Comparison of ENCODE assay signal across 8 cellular contexts in the genomic region with DNA sequence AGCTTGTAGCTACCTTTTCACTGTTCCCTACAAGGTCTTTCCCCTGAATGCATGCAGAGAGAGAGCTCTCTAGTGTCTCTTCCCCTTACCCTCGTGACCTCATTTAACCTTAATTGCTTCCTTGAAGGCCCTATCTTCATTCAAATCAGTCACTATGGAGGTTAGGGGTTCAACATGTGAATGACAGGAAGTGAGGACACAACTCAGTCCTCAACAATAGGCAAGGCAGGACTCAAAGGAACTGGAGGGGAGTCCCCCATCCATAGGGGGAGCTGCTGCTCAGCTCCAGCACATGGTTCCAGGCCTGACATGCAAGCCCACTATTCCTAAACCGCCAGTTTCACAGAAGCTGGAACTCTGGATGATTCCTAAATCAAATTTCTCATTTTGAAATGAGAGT. TPM values are rescaled to one million over a fixed set of nuclear protein-coding genes. Genes with fewer than 3 reads are reported as not detected.
DNase-seq lines count a peak whose midpoint lies in the region; ATAC-seq, FAIRE-seq and TF ChIP-seq lines count a peak whose summit lies in the region.

No MANE protein-coding gene starts in this region.

- no peak overlapping the region for H3K27ac ChIP-seq in dorsolateral prefrontal cortex

- H3K27ac Mint-ChIP-seq in activated naive CD4-positive, alpha-beta T cell treated with anti-CD3 and anti-CD28 coated beads, Interleukin-2, amount 50 U/mL, for 72 hours = peak overlapping the region in 1 of 2 donors; percentile 41
- no peak overlapping the region for H3K27ac Mint-ChIP-seq in activated CD4-positive, alpha-beta memory T cell treated with anti-CD3 and anti-CD28 coated beads, Interleukin-2, amount 10 ng/mL, durations not matched to agents 7 days and 5 days
- H3K27ac Mint-ChIP-seq in osteocyte (ENCODE audit: unreplicated experiment) = no peak overlapping the region

- peak; percentile 47 to 54 for ATAC-seq in activated naive CD4-positive, alpha-beta T cell treated with anti-CD3 and anti-CD28 coated beads, Interleukin-2, amount 50 U/mL, for 72 hours
- ATAC-seq in HG03457 (IDR thresholded peaks at IDR 0.05; ENCODE audit: unreplicated experiment) = peak; percentile 72

- FAIRE-seq in HTR-8/SVneo (lab: Jason Lieb, UNC) = no peak
- FAIRE-seq in frontal cortex (lab: Jason Lieb, UNC) = no peak

- POLR2A ChIA-PET in activated CD4-positive, alpha-beta memory T cell treated with anti-CD3 and anti-CD28 coated beads, Interleukin-2, amount 10 ng/mL, durations not matched to agents 7 days and 5 days (lab: Charles Lee) = interaction anchor here (0.9 to 1.3 kb wide), 2 partner anchors 10 to 85 kb away, joined by 3 read pairs; no protein-coding TSS in a partner anchor

- CTCF ChIA-PET in activated CD4-positive, alpha-beta memory T cell treated with anti-CD3 and anti-CD28 coated beads, Interleukin-2, amount 10 ng/mL, durations not matched to agents 7 days and 5 days (lab: Charles Lee) = interaction anchor here (1.1 to 1.4 kb wide), 3 partner anchors 162 to 316 kb away, joined by 4 to 6 read pairs (median 5); no protein-coding TSS in a partner anchor

- TF ChIP-seq CTCF in osteocyte (IDR thresholded peaks at IDR 0.05) (peak; percentile 25), dorsolateral prefrontal cortex (IDR thresholded peaks at IDR 0.05 in 54 of 56, conservative IDR thresholded peaks at IDR 0.05 in 2 of 56; ENCODE audit: low read depth in 1 of 56, partially characterized antibody in 56 of 56) (peak in 11 of 56 donors; percentile 9 to 31 (median 28))

- no peak for DNase-seq in activated naive CD4-positive, alpha-beta T cell treated with anti-CD3 and anti-CD28 coated beads, Interleukin-2, amount 50 U/mL, for 72 hours (ENCODE audit: low spot score in 2 of 2)
- no peak for DNase-seq in activated naive CD4-positive, alpha-beta T cell treated with anti-CD3 and anti-CD28 coated beads, Interleukin-2, amount 50 U/mL, for 16 hours
- DNase-seq in activated CD4-positive, alpha-beta memory T cell treated with anti-CD3 and anti-CD28 coated beads, Interleukin-2, amount 10 ng/mL, durations not matched to agents 7 days and 5 days = peak; percentile 30
- DNase-seq in osteocyte (ENCODE audit: extremely low spot score, unreplicated experiment) (no peak), dorsolateral prefrontal cortex (no peak), HTR-8/SVneo (ENCODE audit: insufficient read length, low spot score) (no peak), frontal cortex (ENCODE audit: low spot score in 2 of 2) (no peak)

- H3K9me3 Mint-ChIP-seq in activated naive CD4-positive, alpha-beta T cell treated with anti-CD3 and anti-CD28 coated beads, Interleukin-2, amount 50 U/mL, for 72 hours = no peaks in the 10 kb centered on the region
- H3K9me3 Mint-ChIP-seq in activated CD4-positive, alpha-beta memory T cell treated with anti-CD3 and anti-CD28 coated beads, Interleukin-2, amount 10 ng/mL, durations not matched to agents 7 days and 5 days = no peaks in the 10 kb centered on the region
- no peaks in the 10 kb centered on the region for H3K9me3 Mint-ChIP-seq in osteocyte (ENCODE audit: unreplicated experiment)

- H3K27me3 ChIP-seq in dorsolateral prefrontal cortex = peaks cover 0 to 7% (median 0%) of the 10 kb centered on the region in 45 donors

- peaks cover 16% of the 10 kb centered on the region for H3K27me3 Mint-ChIP-seq in activated CD4-positive, alpha-beta memory T cell treated with anti-CD3 and anti-CD28 coated beads, Interleukin-2, amount 10 ng/mL, durations not matched to agents 7 days and 5 days
- no peaks in the 10 kb centered on the region for H3K27me3 Mint-ChIP-seq in osteocyte (ENCODE audit: unreplicated experiment)

- H3K36me3 Mint-ChIP-seq in activated naive CD4-positive, alpha-beta T cell treated with anti-CD3 and anti-CD28 coated beads, Interleukin-2, amount 50 U/mL, for 72 hours = no peaks in the 10 kb centered on the region
- H3K36me3 Mint-ChIP-seq in activated CD4-positive, alpha-beta memory T cell treated with anti-CD3 and anti-CD28 coated beads, Interleukin-2, amount 10 ng/mL, durations not matched to agents 7 days and 5 days (ENCODE audit: low read depth) = no peaks in the 10 kb centered on the region
- no peaks in the 10 kb centered on the region for H3K36me3 Mint-ChIP-seq in osteocyte (ENCODE audit: unreplicated experiment)

- H3K4me3 ChIP-seq in dorsolateral prefrontal cortex = no peak overlapping the region

- H3K4me3 Mint-ChIP-seq in activated CD4-positive, alpha-beta memory T cell treated with anti-CD3 and anti-CD28 coated beads, Interleukin-2, amount 10 ng/mL, durations not matched to agents 7 days and 5 days = no peak overlapping the region
- no peak overlapping the region for H3K4me3 Mint-ChIP-seq in osteocyte (ENCODE audit: unreplicated experiment)

- H3K4me1 Mint-ChIP-seq in activated CD4-positive, alpha-beta memory T cell treated with anti-CD3 and anti-CD28 coated beads, Interleukin-2, amount 10 ng/mL, durations not matched to agents 7 days and 5 days = peaks cover 17% of the 10 kb centered on the region
- peaks cover 22% of the 10 kb centered on the region for H3K4me1 Mint-ChIP-seq in osteocyte (ENCODE audit: unreplicated experiment)

- intact Hi-C loops in dorsolateral prefrontal cortex (cut with DNase I) = loop anchor here (5.0 to 10.0 kb wide), 6 partner anchors 35 to 377 kb away; a partner anchor contains a TSS

RNA-seq across cellular contexts. Expression of a gene that starts 33.8 kb away (rescaled TPM):
- 10 to 100 TPM; 10.7 to 12.8 TPM for total RNA-seq in activated naive CD4-positive, alpha-beta T cell treated with anti-CD3 and anti-CD28 coated beads, Interleukin-2, amount 50 U/mL, for 72 hours
- 10 to 100 TPM; 44.5 to 46.5 TPM for total RNA-seq in activated CD4-positive, alpha-beta memory T cell treated with anti-CD3 and anti-CD28 coated beads, Interleukin-2, amount 10 ng/mL, durations not matched to agents 7 days and 5 days
- 43.0 and 46.8 TPM in 2 replicates for total RNA-seq in osteocyte
- 10 to 100 TPM; 10.1 to 70.8 (median 37.8) TPM for total RNA-seq in dorsolateral prefrontal cortex
- 6.9 TPM for total RNA-seq in frontal cortex
